In the genomic region with DNA sequence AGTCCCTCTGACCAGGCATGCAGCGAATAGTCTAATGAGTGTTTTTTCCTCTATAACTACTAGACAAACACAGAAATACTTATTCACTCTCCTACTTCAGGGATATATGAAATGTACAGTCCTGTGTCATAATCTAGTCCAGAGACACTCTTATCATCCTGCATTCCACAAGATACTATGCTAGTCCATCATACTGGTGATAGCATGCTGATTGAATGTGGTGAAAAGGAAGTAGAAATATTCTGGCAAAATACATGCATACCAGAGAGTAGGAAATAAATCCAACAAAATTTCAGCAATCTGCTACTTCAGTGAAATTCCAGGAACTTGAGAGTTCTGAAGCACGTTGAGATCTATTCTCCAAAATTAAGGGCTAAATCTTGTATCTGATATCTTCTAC, we compare ENCODE assay signal across 20 cellular contexts.
A peak's percentile ranks its signal among the peaks of the same experiment; 100 is the strongest.
DNase-seq lines count a peak whose midpoint lies in the region; ATAC-seq and TF ChIP-seq lines count a peak whose summit lies in the region.
"Had no signal": no experiment of that assay in that cellular context is flagged by ENCODE, and none has a peak within 500 bp of the region (broad histone marks: within the 10 kb centered on the region; RNA-seq: fewer than 3 reads in every experiment).

No MANE protein-coding gene starts in this region.

- peak; percentile 41 for DNase-seq in GM23248
- peak; percentile 1 for DNase-seq in astrocyte of the hippocampus (ENCODE audit: low read depth, low spot score)
- no peak for DNase-seq in left cardiac atrium
- no peak for DNase-seq in upper lobe of right lung
- no peak for DNase-seq in stimulated activated naive CD8-positive, alpha-beta T cell treated with anti-CD3 and anti-CD28 coated beads, Interleukin-15, Interleukin-2, amounts not matched to agents 100 U/mL and 50 U/mL, for 24 hours
- DNase-seq: activated CD4-positive, alpha-beta T cell treated with anti-CD3 and anti-CD28 coated beads for 4 hours; anterior cingulate cortex; GF-D8; glutamatergic neuron; natural killer cell; NCI-H69; PC-9; stimulated activated CD4-positive, alpha-beta T cell treated with anti-CD3 and anti-CD28 coated beads, Interleukin-4, amount 100 ng/mL, for 1 hour had no signal

- H3F3A ChIP-seq in GM23248 (ENCODE audit: insufficient read depth): peaks cover 19% of the 10 kb centered on the region

- H3K9me3 ChIP-seq in GM23248 (ENCODE audit: low read depth) (no peaks in the 10 kb centered on the region), upper lobe of right lung (no peaks in the 10 kb centered on the region)

- TF ChIP-seq CTCF in upper lobe of right lung (IDR thresholded peaks at IDR 0.05): no peak

- H3K79me2 ChIP-seq in GM23248 (ENCODE audit: insufficient read depth): no peaks in the 10 kb centered on the region
- H3K79me2 ChIP-seq: parathyroid adenoma had no signal

- ATAC-seq in left cardiac atrium (peak; percentile 50 to 89), upper lobe of right lung (peak; percentile 47), GM19023 (IDR thresholded peaks at IDR 0.05; ENCODE audit: unreplicated experiment) (no peak), GM21360 (IDR thresholded peaks at IDR 0.05; ENCODE audit: unreplicated experiment) (no peak)
- ATAC-seq in stimulated activated naive CD8-positive, alpha-beta T cell treated with anti-CD3 and anti-CD28 coated beads, Interleukin-15, Interleukin-2, amounts not matched to agents 100 U/mL and 50 U/mL, for 24 hours: no peak
- ATAC-seq: natural killer cell had no signal

- H2AFZ ChIP-seq in GM23248: no peak overlapping the region
- H2AFZ ChIP-seq: parathyroid adenoma, PC-9 had no signal

- H3K9me2 ChIP-seq in GM23248 (ENCODE audit: insufficient read depth): no peaks in the 10 kb centered on the region

- H3K4me1 ChIP-seq in GM23248 (ENCODE audit: insufficient read depth) (peaks cover 30% of the 10 kb centered on the region), upper lobe of right lung (peaks cover 4% of the 10 kb centered on the region)
- H3K4me1 ChIP-seq: parathyroid adenoma, SJSA1 had no signal

- 0 out of 2 replicates have a peak overlapping the region, but pooled peaks have one; percentile 2 for H3K27ac ChIP-seq in GM23248
- H3K27ac ChIP-seq in upper lobe of right lung: no peak overlapping the region
- H3K27ac ChIP-seq: C4-2B, coronary artery, parathyroid adenoma, PC-9, SJSA1, skin epidermis had no signal

- peak overlapping the region; percentile 43 for H3K4me2 ChIP-seq in GM23248 (ENCODE audit: unreplicated experiment)
- H3K4me2 ChIP-seq: PC-9 had no signal

- in situ Hi-C loops in GM23248 (cut with MboI): no loop called here

- H3K9ac ChIP-seq in GM23248: no peak overlapping the region
- H3K9ac ChIP-seq: parathyroid adenoma had no signal

- 15 to 16% methylated on average over 2 of the region's 2 CpGs for WGBS in GM23248 (ENCODE audit: low coverage in 1 of 2, low lambda C conversion rate in 2 of 2, missing lambda C conversion rate in 2 of 2), 2 experiments

- H3K4me3 ChIP-seq in GM23248 (no peak overlapping the region), upper lobe of right lung (no peak overlapping the region)
- H3K4me3 ChIP-seq: coronary artery, PC-9, SJSA1, skin epidermis had no signal

- H4K20me1 ChIP-seq in GM23248 (ENCODE audit: insufficient read depth): no peaks in the 10 kb centered on the region

- H3K27me3 ChIP-seq in GM23248 (replicated peaks; ENCODE audit: insufficient read depth) (no peaks in the 10 kb centered on the region), upper lobe of right lung (no peaks in the 10 kb centered on the region)
- H3K27me3 ChIP-seq: SJSA1 had no signal

- intact Hi-C loops in left cardiac atrium (cut with DNase I) (no loop called here), upper lobe of right lung (cut with DNase I) (no loop called here)

- H3K36me3 ChIP-seq in GM23248 (ENCODE audit: low read depth) (no peaks in the 10 kb centered on the region), upper lobe of right lung (no peaks in the 10 kb centered on the region)
- H3K36me3 ChIP-seq: SJSA1 had no signal

Comparison
In these comparisons a context has a peak if more than half of its experiments do, and no peak if none do; other contexts are left out.
1. DNase-seq: peak in GM23248 (single experiment) and astrocyte of the hippocampus (single experiment); none in left cardiac atrium (single experiment), upper lobe of right lung (single experiment) and stimulated activated naive CD8-positive, alpha-beta T cell treated with anti-CD3 and anti-CD28 coated beads, Interleukin-15, Interleukin-2, amounts not matched to agents 100 U/mL and 50 U/mL, for 24 hours (single experiment).
2. ATAC-seq: peak in left cardiac atrium (2 of 2) and upper lobe of right lung (single experiment); none in stimulated activated naive CD8-positive, alpha-beta T cell treated with anti-CD3 and anti-CD28 coated beads, Interleukin-15, Interleukin-2, amounts not matched to agents 100 U/mL and 50 U/mL, for 24 hours (single experiment), GM19023 (single experiment) and GM21360 (single experiment).